Comparison of ENCODE assay signal across 14 cellular contexts in genomic region chr7:94178247-94178646, GRCh38.
DNase-seq lines count a peak whose midpoint lies in the region; ATAC-seq, FAIRE-seq and TF ChIP-seq lines count a peak whose summit lies in the region.
"Had no signal": no experiment of that assay in that cellular context is flagged by ENCODE, and none has a peak within 500 bp of the region (broad histone marks: within the 10 kb centered on the region; RNA-seq: fewer than 3 reads in every experiment).

No MANE protein-coding gene starts in this region.

- TF ChIP-seq CTCF in PC-9 (conservative IDR thresholded peaks at IDR 0.05) (no peak), glutamatergic neuron (IDR thresholded peaks at IDR 0.05; ENCODE audit: partially characterized antibody, unreplicated experiment) (no peak)

- peaks cover 10% of the 10 kb centered on the region for H3F3A ChIP-seq in PC-9 (ENCODE audit: insufficient read depth, low read depth)

- H3K9me3 Mint-ChIP-seq in glutamatergic neuron (ENCODE audit: unreplicated experiment): no peaks in the 10 kb centered on the region
- no peaks in the 10 kb centered on the region for H3K9me3 Mint-ChIP-seq in natural killer cell treated with Interleukin-12 subunit alpha and Interleukin-12 subunit beta and Interleukin-15 and Interleukin-18, amount 100 ng/mL, for 72 hours
- H3K9me3 Mint-ChIP-seq: IgD-negative memory B cell had no signal

- H3K4me1 ChIP-seq in PC-9 (replicated peaks; ENCODE audit: insufficient read depth): peaks cover 15% of the 10 kb centered on the region
- H3K4me1 ChIP-seq: body of pancreas, esophagus squamous epithelium had no signal

- no peaks in the 10 kb centered on the region for H3K27me3 Mint-ChIP-seq in glutamatergic neuron (ENCODE audit: unreplicated experiment)
- peaks cover 7 to 12% of the 10 kb centered on the region in 2 donors for H3K27me3 Mint-ChIP-seq in natural killer cell treated with Interleukin-12 subunit alpha and Interleukin-12 subunit beta and Interleukin-15 and Interleukin-18, amount 100 ng/mL, for 72 hours
- H3K27me3 Mint-ChIP-seq: IgD-negative memory B cell had no signal

- H3K27ac Mint-ChIP-seq in glutamatergic neuron (ENCODE audit: unreplicated experiment): no peak overlapping the region
- H3K27ac Mint-ChIP-seq in natural killer cell treated with Interleukin-12 subunit alpha and Interleukin-12 subunit beta and Interleukin-15 and Interleukin-18, amount 100 ng/mL, for 72 hours: no peak overlapping the region

- ATAC-seq in GM19372 (IDR thresholded peaks at IDR 0.05; ENCODE audit: low read depth, unreplicated experiment) (peak; percentile 92), HG02840 (IDR thresholded peaks at IDR 0.05; ENCODE audit: low FRiP score, unreplicated experiment) (peak; percentile 84), HG03521 (IDR thresholded peaks at IDR 0.05; ENCODE audit: unreplicated experiment) (peak; percentile 76)
- ATAC-seq in natural killer cell treated with Interleukin-12 subunit alpha and Interleukin-12 subunit beta and Interleukin-15 and Interleukin-18, amount 100 ng/mL, for 72 hours: no peak
- ATAC-seq: body of pancreas had no signal

- no peak overlapping the region for H3K4me2 ChIP-seq in PC-9

- POLR2A ChIA-PET in PC-9 (lab: Charles Lee; ENCODE audit: unreplicated experiment): no interaction called here

- no peak overlapping the region for H3K27ac ChIP-seq in PC-9
- H3K27ac ChIP-seq: BLaER1 treated with 17β-estradiol and CSF1 and Interleukin-3, amounts not matched to agents 10 nM and 100 nM; body of pancreas; esophagus squamous epithelium had no signal

- no peaks in the 10 kb centered on the region for H3K27me3 ChIP-seq in PC-9 (ENCODE audit: insufficient read depth, low read depth)
- H3K27me3 ChIP-seq: BLaER1 treated with 17β-estradiol and CSF1 and Interleukin-3, amounts not matched to agents 10 nM and 100 nM; body of pancreas; esophagus squamous epithelium had no signal

- no peaks in the 10 kb centered on the region for H3K36me3 Mint-ChIP-seq in glutamatergic neuron (ENCODE audit: unreplicated experiment)
- no peaks in the 10 kb centered on the region for H3K36me3 Mint-ChIP-seq in natural killer cell treated with Interleukin-12 subunit alpha and Interleukin-12 subunit beta and Interleukin-15 and Interleukin-18, amount 100 ng/mL, for 72 hours
- H3K36me3 Mint-ChIP-seq: IgD-negative memory B cell had no signal

- peaks cover 3% of the 10 kb centered on the region; the same call in 1 of the 2 replicates for H3K9me3 ChIP-seq in PC-9 (ENCODE audit: insufficient read depth, low read depth)
- H3K9me3 ChIP-seq: BLaER1 treated with 17β-estradiol and CSF1 and Interleukin-3, amounts not matched to agents 10 nM and 100 nM; body of pancreas; esophagus squamous epithelium had no signal

- H4K20me1 ChIP-seq in PC-9 (ENCODE audit: insufficient read depth): no peaks in the 10 kb centered on the region
- H4K20me1 ChIP-seq: BLaER1 treated with 17β-estradiol and CSF1 and Interleukin-3, amounts not matched to agents 10 nM and 100 nM had no signal

- peak; percentile 17 for FAIRE-seq in GM12892 (lab: Jason Lieb, UNC)
- FAIRE-seq: keratinocyte had no signal

- H3K36me3 ChIP-seq in PC-9 (ENCODE audit: low read depth): no peaks in the 10 kb centered on the region
- H3K36me3 ChIP-seq: BLaER1 treated with 17β-estradiol and CSF1 and Interleukin-3, amounts not matched to agents 10 nM and 100 nM; esophagus squamous epithelium had no signal

- no peak overlapping the region for H3K4me3 ChIP-seq in PC-9
- H3K4me3 ChIP-seq: BLaER1 treated with 17β-estradiol and CSF1 and Interleukin-3, amounts not matched to agents 10 nM and 100 nM; body of pancreas; esophagus squamous epithelium had no signal

- DNase-seq in GM12892 (ENCODE audit: insufficient read length): no peak
- no peak for DNase-seq in HPDE6-E6E7 (ENCODE audit: extremely low spot score)
- no peak for DNase-seq in PC-9
- DNase-seq in glutamatergic neuron: no peak
- DNase-seq in natural killer cell treated with Interleukin-12 subunit alpha and Interleukin-12 subunit beta and Interleukin-15 and Interleukin-18, amount 100 ng/mL, for 72 hours (ENCODE audit: low spot score): no peak
- DNase-seq: body of pancreas; esophagus squamous epithelium; stimulated activated CD4-positive, alpha-beta T cell treated with anti-CD3 and anti-CD28 coated beads, Interleukin-4, amount 100 ng/mL, for 1 hour had no signal

- TF ChIP-seq POLR2A in GM12892 (IDR thresholded peaks at IDR 0.05; ENCODE audit: low read depth, low read length): no peak

- H3K4me1 Mint-ChIP-seq in glutamatergic neuron (ENCODE audit: low read depth, unreplicated experiment): peaks cover 16% of the 10 kb centered on the region
- peaks cover 7 to 8% of the 10 kb centered on the region in 2 donors for H3K4me1 Mint-ChIP-seq in natural killer cell treated with Interleukin-12 subunit alpha and Interleukin-12 subunit beta and Interleukin-15 and Interleukin-18, amount 100 ng/mL, for 72 hours (ENCODE audit: low read depth in 2 of 2)

- 0 out of 2 replicates have a peak, but pooled peaks cover 6% of the 10 kb centered on the region for H3K9me2 ChIP-seq in PC-9 (ENCODE audit: insufficient read depth)

- H3K4me3 Mint-ChIP-seq in glutamatergic neuron (ENCODE audit: unreplicated experiment): no peak overlapping the region
- H3K4me3 Mint-ChIP-seq in natural killer cell treated with Interleukin-12 subunit alpha and Interleukin-12 subunit beta and Interleukin-15 and Interleukin-18, amount 100 ng/mL, for 72 hours: no peak overlapping the region

- H3K79me2 ChIP-seq in PC-9 (ENCODE audit: low read depth): no peaks in the 10 kb centered on the region

- CTCF ChIA-PET in PC-9 (lab: Charles Lee): no interaction called here

- H2AFZ ChIP-seq in PC-9: no peak overlapping the region

- intact Hi-C loops in PC-9 (cut with micrococcal nuclease; ENCODE audit: unreplicated experiment): no loop called here

- no TSS peak for BruUV-seq in PC-9 (replicated peaks; lab: Mats Ljungman, UMichigan)

Comparison
In these comparisons a context has a peak if more than half of its experiments do, and no peak if none do; other contexts are left out.
1. ATAC-seq: peak in GM19372 (single experiment), HG02840 (single experiment) and HG03521 (single experiment); none in natural killer cell treated with Interleukin-12 subunit alpha and Interleukin-12 subunit beta and Interleukin-15 and Interleukin-18, amount 100 ng/mL, for 72 hours (0 of 2).